In the genomic region with DNA sequence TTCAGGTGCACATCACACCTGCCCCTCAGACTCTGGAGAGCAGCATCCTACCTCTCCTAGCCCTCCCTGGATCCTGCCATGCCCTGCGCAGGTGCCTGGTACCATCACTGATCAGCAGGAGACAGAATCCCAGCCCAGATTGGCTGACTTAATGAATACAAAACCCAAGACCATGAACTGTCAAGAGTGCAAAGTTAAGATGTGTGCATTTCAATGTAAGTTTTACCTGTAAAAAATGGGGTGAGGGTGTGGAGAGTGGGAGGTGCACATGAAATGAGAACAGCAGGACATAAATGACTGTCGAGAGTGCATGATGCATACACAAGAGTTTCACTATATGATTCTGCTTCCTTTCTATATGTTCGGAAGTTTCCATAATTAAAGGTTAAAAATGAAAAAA, we compare ENCODE assay signal across 12 cellular contexts. TPM values are rescaled to one million over a fixed set of nuclear protein-coding genes. Genes with fewer than 3 reads are reported as not detected.
DNase-seq lines count a peak whose midpoint lies in the region; ATAC-seq and TF ChIP-seq lines count a peak whose summit lies in the region.
"Had no signal": no experiment of that assay in that cellular context is flagged by ENCODE, and none has a peak within 500 bp of the region (broad histone marks: within the 10 kb centered on the region; RNA-seq: fewer than 3 reads in every experiment).

No MANE protein-coding gene starts in this region.

- ATAC-seq in HG02678 (IDR thresholded peaks at IDR 0.05; ENCODE audit: unreplicated experiment), result peak; percentile 34
- peak; percentile 82 for ATAC-seq in stimulated activated memory B cell treated with anti-CD40 and anti-IgM and Interleukin-4, amounts not matched to agents 10 μg/mL and 1 μg/mL and 100 μg/mL, for 72 hours
- ATAC-seq in GM18505 (IDR thresholded peaks at IDR 0.05; ENCODE audit: unreplicated experiment), result no peak
- ATAC-seq in right lobe of liver, result no peak

- no peaks in the 10 kb centered on the region for H3K9me3 Mint-ChIP-seq in activated T-helper 2 cell treated with anti-CD3 and anti-CD28 coated beads, Interferon-gamma antibody, Interleukin-2, Interleukin-4, amounts not matched to agents 10 μg/mL and 5 μg/mL and 100 μg/mL, durations not matched to agents 14 hours and 24 hours and 36 hours
- H3K9me3 Mint-ChIP-seq in stimulated activated memory B cell treated with anti-CD40 and anti-IgM and Interleukin-4, amounts not matched to agents 10 μg/mL and 1 μg/mL and 100 μg/mL, for 72 hours, result no peaks in the 10 kb centered on the region
- H3K9me3 Mint-ChIP-seq: H9 had no signal

- H3K27ac ChIP-seq in right lobe of liver, result no peak overlapping the region
- H3K27ac ChIP-seq: prostate gland, stomach had no signal

- peak in 2 of 3 donors; percentile 21 to 40 for DNase-seq in stimulated activated CD4-positive, alpha-beta T cell treated with anti-CD3 and anti-CD28 coated beads, Interleukin-12 subunit alpha, Interleukin-12 subunit beta, amount 100 ng/mL, for 48 hours (ENCODE audit: low read depth in 2 of 3, low spot score in 1 of 3)
- no peak for DNase-seq in stimulated activated CD4-positive, alpha-beta T cell treated with anti-CD3 and anti-CD28 coated beads, Interleukin-12 subunit alpha, Interleukin-12 subunit beta, amount 100 ng/mL, for 4 hours
- DNase-seq in activated T-helper 2 cell treated with anti-CD3 and anti-CD28 coated beads, Interferon-gamma antibody, Interleukin-2, Interleukin-4, amounts not matched to agents 10 μg/mL and 5 μg/mL and 100 μg/mL, durations not matched to agents 14 hours and 24 hours and 36 hours (ENCODE audit: low spot score), result no peak
- DNase-seq in COLO668 (lab: John Stamatoyannopoulos, UW; ENCODE audit: unreplicated experiment) (no peak), right lobe of liver (no peak)
- DNase-seq: DMS79 treated with DMSO at 0.1 percent for 48 hours, stomach had no signal

- H3K4me3 Mint-ChIP-seq in activated T-helper 2 cell treated with anti-CD3 and anti-CD28 coated beads, Interferon-gamma antibody, Interleukin-2, Interleukin-4, amounts not matched to agents 10 μg/mL and 5 μg/mL and 100 μg/mL, durations not matched to agents 14 hours and 24 hours and 36 hours (ENCODE audit: low read depth), result peak overlapping the region; percentile 27
- H3K4me3 Mint-ChIP-seq in stimulated activated memory B cell treated with anti-CD40 and anti-IgM and Interleukin-4, amounts not matched to agents 10 μg/mL and 1 μg/mL and 100 μg/mL, for 72 hours, result peak overlapping the region; percentile 11
- H3K4me3 Mint-ChIP-seq: H9 had no signal

- H3K27me3 Mint-ChIP-seq in activated T-helper 2 cell treated with anti-CD3 and anti-CD28 coated beads, Interferon-gamma antibody, Interleukin-2, Interleukin-4, amounts not matched to agents 10 μg/mL and 5 μg/mL and 100 μg/mL, durations not matched to agents 14 hours and 24 hours and 36 hours (ENCODE audit: low read depth), result no peaks in the 10 kb centered on the region
- no peaks in the 10 kb centered on the region for H3K27me3 Mint-ChIP-seq in stimulated activated memory B cell treated with anti-CD40 and anti-IgM and Interleukin-4, amounts not matched to agents 10 μg/mL and 1 μg/mL and 100 μg/mL, for 72 hours

- no peak overlapping the region for H3K4me3 ChIP-seq in right lobe of liver
- H3K4me3 ChIP-seq: prostate gland, stomach had no signal

- H3K36me3 Mint-ChIP-seq in activated T-helper 2 cell treated with anti-CD3 and anti-CD28 coated beads, Interferon-gamma antibody, Interleukin-2, Interleukin-4, amounts not matched to agents 10 μg/mL and 5 μg/mL and 100 μg/mL, durations not matched to agents 14 hours and 24 hours and 36 hours (ENCODE audit: low read depth), result peaks cover 92% of the 10 kb centered on the region
- peaks cover 77% of the 10 kb centered on the region for H3K36me3 Mint-ChIP-seq in stimulated activated memory B cell treated with anti-CD40 and anti-IgM and Interleukin-4, amounts not matched to agents 10 μg/mL and 1 μg/mL and 100 μg/mL, for 72 hours

- peaks cover 0 to 3% (median 0%) of the 10 kb centered on the region in 4 donors for H3K36me3 ChIP-seq in right lobe of liver
- H3K36me3 ChIP-seq: prostate gland had no signal

- peaks cover 44% of the 10 kb centered on the region for H3K4me1 Mint-ChIP-seq in activated T-helper 2 cell treated with anti-CD3 and anti-CD28 coated beads, Interferon-gamma antibody, Interleukin-2, Interleukin-4, amounts not matched to agents 10 μg/mL and 5 μg/mL and 100 μg/mL, durations not matched to agents 14 hours and 24 hours and 36 hours (ENCODE audit: low read depth)
- H3K4me1 Mint-ChIP-seq in stimulated activated memory B cell treated with anti-CD40 and anti-IgM and Interleukin-4, amounts not matched to agents 10 μg/mL and 1 μg/mL and 100 μg/mL, for 72 hours, result peaks cover 24% of the 10 kb centered on the region

- no peaks in the 10 kb centered on the region for H3K4me1 ChIP-seq in right lobe of liver
- H3K4me1 ChIP-seq: prostate gland had no signal

- WGBS in right lobe of liver (ENCODE audit: insufficient coverage, low coverage, low lambda C conversion rate, missing lambda C conversion rate), result 69% methylated on average over 3 of the region's 3 CpGs

- H3K27ac Mint-ChIP-seq in activated T-helper 2 cell treated with anti-CD3 and anti-CD28 coated beads, Interferon-gamma antibody, Interleukin-2, Interleukin-4, amounts not matched to agents 10 μg/mL and 5 μg/mL and 100 μg/mL, durations not matched to agents 14 hours and 24 hours and 36 hours, result peak overlapping the region; percentile 97
- peak overlapping the region; percentile 78 for H3K27ac Mint-ChIP-seq in stimulated activated memory B cell treated with anti-CD40 and anti-IgM and Interleukin-4, amounts not matched to agents 10 μg/mL and 1 μg/mL and 100 μg/mL, for 72 hours
- H3K27ac Mint-ChIP-seq: H9 had no signal

- intact Hi-C loops in activated T-helper 2 cell treated with anti-CD3 and anti-CD28 coated beads, Interferon-gamma antibody, Interleukin-2, Interleukin-4, amounts not matched to agents 10 μg/mL and 5 μg/mL and 100 μg/mL, durations not matched to agents 14 hours and 24 hours and 36 hours (cut with micrococcal nuclease), result loop anchor here (1.0 to 5.0 kb wide), 6 partner anchors 14 to 240 kb away; partner anchors contain the start of genes CCDC88C and RPS6KA5
- intact Hi-C loops in right lobe of liver (cut with DNase I), result no loop called here

- TF ChIP-seq POLR2A in GM18505 (IDR thresholded peaks at IDR 0.05; ENCODE audit: borderline replicate concordance, extremely low read depth, insufficient read depth, insufficient read length) (no peak), right lobe of liver (IDR thresholded peaks at IDR 0.05) (no peak)

- no peaks in the 10 kb centered on the region for H3K27me3 ChIP-seq in right lobe of liver
- H3K27me3 ChIP-seq: stomach had no signal

- H3K9me3 ChIP-seq in right lobe of liver, result no peaks in the 10 kb centered on the region
- H3K9me3 ChIP-seq: prostate gland, stomach had no signal

- TF ChIP-seq CTCF in right lobe of liver (IDR thresholded peaks at IDR 0.05), result no peak

RNA-seq across cellular contexts. Expression of gene GPR68, which starts 57.9 kb away (rescaled TPM):
- total RNA-seq in activated T-helper 2 cell treated with anti-CD3 and anti-CD28 coated beads, Interferon-gamma antibody, Interleukin-2, Interleukin-4, amounts not matched to agents 10 μg/mL and 5 μg/mL and 100 μg/mL, durations not matched to agents 14 hours and 24 hours and 36 hours, result 5.7 and 6.0 TPM in 2 replicates
- total RNA-seq in right lobe of liver, result under 1 TPM in 3 of 6 experiments, not detected in 3; 0.17 to 0.27 (median 0.19) TPM

Comparison
In these comparisons a context has a peak if more than half of its experiments do, and no peak if none do; other contexts are left out.
1. DNase-seq: peak in stimulated activated CD4-positive, alpha-beta T cell treated with anti-CD3 and anti-CD28 coated beads, Interleukin-12 subunit alpha, Interleukin-12 subunit beta, amount 100 ng/mL, for 48 hours (2 of 3); none in stimulated activated CD4-positive, alpha-beta T cell treated with anti-CD3 and anti-CD28 coated beads, Interleukin-12 subunit alpha, Interleukin-12 subunit beta, amount 100 ng/mL, for 4 hours (single experiment), activated T-helper 2 cell treated with anti-CD3 and anti-CD28 coated beads, Interferon-gamma antibody, Interleukin-2, Interleukin-4, amounts not matched to agents 10 μg/mL and 5 μg/mL and 100 μg/mL, durations not matched to agents 14 hours and 24 hours and 36 hours (single experiment), COLO668 (single experiment) and right lobe of liver (0 of 3).
2. ATAC-seq: peak in HG02678 (single experiment) and stimulated activated memory B cell treated with anti-CD40 and anti-IgM and Interleukin-4, amounts not matched to agents 10 μg/mL and 1 μg/mL and 100 μg/mL, for 72 hours (single experiment); none in GM18505 (single experiment) and right lobe of liver (0 of 4).